ENCODE assay signal across 1 cellular context in the genomic region with DNA sequence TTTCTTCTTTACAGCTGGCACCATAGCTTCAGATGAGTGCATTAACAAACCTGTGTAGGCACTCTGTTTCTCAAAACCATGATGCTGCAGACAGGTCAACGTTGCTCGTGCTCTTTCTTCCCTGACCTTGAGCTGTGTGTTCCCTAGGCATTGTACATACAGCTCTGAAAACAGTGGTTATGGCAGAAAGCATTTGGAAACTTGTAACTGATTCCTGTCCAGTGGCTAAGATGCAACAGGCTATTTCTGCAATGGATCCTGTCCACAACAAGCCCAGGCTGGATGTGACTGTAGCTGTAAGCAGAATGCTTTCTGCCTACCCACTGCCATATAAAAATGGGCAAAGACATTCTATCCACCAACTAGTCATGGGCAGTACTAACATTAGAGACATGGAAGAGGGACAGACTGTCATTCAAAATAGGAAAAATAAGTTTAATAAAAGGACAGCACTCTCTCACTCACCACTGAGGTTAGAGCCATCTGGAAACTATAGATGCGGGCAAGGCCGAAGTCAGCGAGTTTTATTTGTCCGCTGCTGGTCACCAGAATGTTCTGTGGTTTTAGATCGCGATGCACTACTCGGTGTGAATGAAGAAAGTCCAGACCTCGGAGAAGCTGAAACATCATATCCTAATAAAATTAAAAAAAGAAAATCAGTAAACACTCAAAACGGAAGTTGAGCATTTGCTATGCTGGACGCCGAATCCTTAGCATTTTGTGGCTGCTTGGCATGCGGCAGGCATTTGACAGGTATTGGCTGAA.
TF ChIP-seq lines count a peak whose summit lies in the region.

No MANE protein-coding gene starts in this region.

TF ChIP-seq in HepG2, 621 proteins besides CTCF, POLR2A, EP300 and RAD21 (continued from another document):
- TF ChIP-seq, protein P1, sequence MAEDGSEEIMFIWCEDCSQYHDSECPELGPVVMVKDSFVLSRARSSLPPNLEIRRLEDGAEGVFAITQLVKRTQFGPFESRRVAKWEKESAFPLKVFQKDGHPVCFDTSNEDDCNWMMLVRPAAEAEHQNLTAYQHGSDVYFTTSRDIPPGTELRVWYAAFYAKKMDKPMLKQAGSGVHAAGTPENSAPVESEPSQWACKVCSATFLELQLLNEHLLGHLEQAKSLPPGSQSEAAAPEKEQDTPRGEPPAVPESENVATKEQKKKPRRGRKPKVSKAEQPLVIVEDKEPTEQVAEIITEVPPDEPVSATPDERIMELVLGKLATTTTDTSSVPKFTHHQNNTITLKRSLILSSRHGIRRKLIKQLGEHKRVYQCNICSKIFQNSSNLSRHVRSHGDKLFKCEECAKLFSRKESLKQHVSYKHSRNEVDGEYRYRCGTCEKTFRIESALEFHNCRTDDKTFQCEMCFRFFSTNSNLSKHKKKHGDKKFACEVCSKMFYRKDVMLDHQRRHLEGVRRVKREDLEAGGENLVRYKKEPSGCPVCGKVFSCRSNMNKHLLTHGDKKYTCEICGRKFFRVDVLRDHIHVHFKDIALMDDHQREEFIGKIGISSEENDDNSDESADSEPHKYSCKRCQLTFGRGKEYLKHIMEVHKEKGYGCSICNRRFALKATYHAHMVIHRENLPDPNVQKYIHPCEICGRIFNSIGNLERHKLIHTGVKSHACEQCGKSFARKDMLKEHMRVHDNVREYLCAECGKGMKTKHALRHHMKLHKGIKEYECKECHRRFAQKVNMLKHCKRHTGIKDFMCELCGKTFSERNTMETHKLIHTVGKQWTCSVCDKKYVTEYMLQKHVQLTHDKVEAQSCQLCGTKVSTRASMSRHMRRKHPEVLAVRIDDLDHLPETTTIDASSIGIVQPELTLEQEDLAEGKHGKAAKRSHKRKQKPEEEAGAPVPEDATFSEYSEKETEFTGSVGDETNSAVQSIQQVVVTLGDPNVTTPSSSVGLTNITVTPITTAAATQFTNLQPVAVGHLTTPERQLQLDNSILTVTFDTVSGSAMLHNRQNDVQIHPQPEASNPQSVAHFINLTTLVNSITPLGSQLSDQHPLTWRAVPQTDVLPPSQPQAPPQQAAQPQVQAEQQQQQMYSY (CRISPR knock-in tag; IDR thresholded peaks at IDR 0.05) = no peak
- TF ChIP-seq RCOR2 (CRISPR knock-in tag; IDR thresholded peaks at IDR 0.05) (no peak), NFYB (CRISPR knock-in tag; IDR thresholded peaks at IDR 0.05) (no peak), ZFP36L1 (CRISPR knock-in tag; IDR thresholded peaks at IDR 0.05) (no peak), YEATS4 (CRISPR knock-in tag; IDR thresholded peaks at IDR 0.05; ENCODE audit: borderline replicate concordance) (no peak), CSRNP1 (CRISPR knock-in tag; IDR thresholded peaks at IDR 0.05) (no peak), ZNF235 (CRISPR knock-in tag; IDR thresholded peaks at IDR 0.05; ENCODE audit: borderline replicate concordance) (no peak), REXO4 (CRISPR knock-in tag; IDR thresholded peaks at IDR 0.05; ENCODE audit: borderline replicate concordance) (no peak), ZFY (CRISPR knock-in tag; IDR thresholded peaks at IDR 0.05) (no peak), ARID5B (CRISPR knock-in tag; IDR thresholded peaks at IDR 0.05) (peak; percentile 34; the same call in 1 of the 2 replicates), ZBTB1 (CRISPR knock-in tag; IDR thresholded peaks at IDR 0.05; ENCODE audit: borderline replicate concordance) (no peak)
